ENCODE assay signal across 8 cellular contexts in the genomic region with DNA sequence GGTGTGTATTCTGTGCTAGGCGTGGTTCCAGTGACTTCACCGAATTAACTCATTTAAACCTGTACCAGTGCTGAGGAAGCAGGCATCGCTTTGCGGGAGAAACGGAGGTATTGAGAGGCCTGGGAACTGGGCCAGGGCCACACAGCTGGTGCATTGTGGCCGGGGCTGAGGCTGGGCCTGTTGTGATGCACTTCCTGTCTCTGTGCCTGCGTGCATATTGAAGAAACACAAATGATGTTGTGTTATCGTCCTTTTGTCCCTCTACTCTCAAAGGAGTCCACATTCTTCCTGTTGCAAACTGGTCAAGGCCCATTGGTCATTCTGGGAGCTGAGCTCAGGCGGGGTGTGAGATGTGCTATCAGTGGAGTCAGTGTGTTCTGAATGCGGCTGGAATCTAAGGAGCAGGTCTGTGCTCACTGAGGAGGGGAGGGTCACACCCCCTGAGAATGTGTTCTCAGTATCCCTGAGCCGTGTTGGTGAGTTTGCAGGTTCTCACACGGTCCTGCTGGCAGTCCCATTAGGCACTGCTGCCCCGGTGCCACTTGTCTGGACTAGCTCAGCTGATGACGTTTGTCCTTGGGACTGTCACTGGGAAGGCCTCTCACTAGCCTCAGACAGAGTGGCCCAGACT.
DNase-seq lines count a peak whose midpoint lies in the region; ATAC-seq and TF ChIP-seq lines count a peak whose summit lies in the region.

No MANE protein-coding gene starts in this region.

- no peak overlapping the region for H3K4me3 ChIP-seq in CD4-positive, alpha-beta memory T cell (ENCODE audit: low read length in 2 of 2)
- H3K4me3 ChIP-seq in GM23248: no peak overlapping the region
- H3K4me3 ChIP-seq in SJSA1: no peak overlapping the region
- H3K4me3 ChIP-seq in urinary bladder (ENCODE audit: low read depth, low read length): no peak overlapping the region
- no peak overlapping the region for H3K4me3 ChIP-seq in PC-3 (ENCODE audit: low read length)

- peaks cover 19 to 30% of the 10 kb centered on the region in 2 donors for H3K36me3 Mint-ChIP-seq in CD4-positive, alpha-beta memory T cell

- no peaks in the 10 kb centered on the region for H3K9me3 ChIP-seq in CD4-positive, alpha-beta memory T cell (ENCODE audit: control insufficient read depth in 1 of 2, low read length in 2 of 2)
- H3K9me3 ChIP-seq in GM23248 (ENCODE audit: low read depth) (no peaks in the 10 kb centered on the region), SJSA1 (replicated peaks) (no peaks in the 10 kb centered on the region), PC-3 (ENCODE audit: low read length) (no peaks in the 10 kb centered on the region)

- H3K4me1 Mint-ChIP-seq in CD4-positive, alpha-beta memory T cell: peaks cover 52 to 87% (median 72%) of the 10 kb centered on the region in 4 donors

- in situ Hi-C loops in GM23248 (cut with MboI): no loop called here

- no peak for TF ChIP-seq CTCF in PC-3 (conservative IDR thresholded peaks at IDR 0.05; ENCODE audit: low read depth, low read length)

- peaks cover 0 to 1% (median 0%) of the 10 kb centered on the region in 8 donors for H3K9me3 Mint-ChIP-seq in CD4-positive, alpha-beta memory T cell

- H4K20me1 ChIP-seq in GM23248 (ENCODE audit: insufficient read depth) (peaks cover 18% of the 10 kb centered on the region), PC-3 (ENCODE audit: low read length) (0 out of 2 replicates have a peak, but pooled peaks cover 5% of the 10 kb centered on the region)

- H3K27me3 ChIP-seq in CD4-positive, alpha-beta memory T cell (ENCODE audit: insufficient read depth, low read length): no peaks in the 10 kb centered on the region
- H3K27me3 ChIP-seq in GM23248 (replicated peaks; ENCODE audit: insufficient read depth): no peaks in the 10 kb centered on the region
- H3K27me3 ChIP-seq in SJSA1 (replicated peaks): no peaks in the 10 kb centered on the region
- no peaks in the 10 kb centered on the region for H3K27me3 ChIP-seq in PC-3 (ENCODE audit: low read length)

- H3K9ac ChIP-seq in GM23248: no peak overlapping the region
- H3K9ac ChIP-seq in PC-3 (ENCODE audit: low read length): no peak overlapping the region

- no peaks in the 10 kb centered on the region for H3K36me3 ChIP-seq in CD4-positive, alpha-beta memory T cell (ENCODE audit: insufficient read depth, low read length)
- H3K36me3 ChIP-seq in GM23248 (ENCODE audit: low read depth) (no peaks in the 10 kb centered on the region), SJSA1 (peaks cover 80% of the 10 kb centered on the region), urinary bladder (ENCODE audit: insufficient read depth) (no peaks in the 10 kb centered on the region), PC-3 (ENCODE audit: low read depth, low read length) (no peaks in the 10 kb centered on the region)

- H3K79me2 ChIP-seq in GM23248 (ENCODE audit: insufficient read depth) (peaks cover 100% of the 10 kb centered on the region), PC-3 (ENCODE audit: low read length) (peaks cover 67% of the 10 kb centered on the region)

- POLR2A ChIA-PET in CD4-positive, alpha-beta memory T cell (lab: Charles Lee; ENCODE audit: partially characterized antibody): interaction anchor here (0.8 to 3.1 kb wide), 3 partner anchors 12 to 38 kb away, joined by 3 to 16 read pairs (median 3); no protein-coding TSS in a partner anchor
- POLR2A ChIA-PET in PC-3 (lab: Charles Lee; ENCODE audit: unreplicated experiment): interaction anchor here (0.5 kb wide), 1 partner anchor 19 kb away, joined by 3 read pairs; no protein-coding TSS in a partner anchor

- no peak for ATAC-seq in PC-3

- WGBS in GM23248 (ENCODE audit: low coverage in 1 of 2, low lambda C conversion rate in 2 of 2, missing lambda C conversion rate in 2 of 2), 2 experiments: 76 to 77% methylated on average over 14 of the region's 14 CpGs
- 54% methylated on average over 14 of the region's 14 CpGs for WGBS in urinary bladder

- H3K9me2 ChIP-seq in GM23248 (ENCODE audit: insufficient read depth) (no peaks in the 10 kb centered on the region), PC-3 (replicated peaks; ENCODE audit: low read length) (no peaks in the 10 kb centered on the region)

- H2AFZ ChIP-seq in GM23248 (no peak overlapping the region), PC-3 (ENCODE audit: low read length) (no peak overlapping the region)

- H3K27ac Mint-ChIP-seq in CD4-positive, alpha-beta memory T cell: peak overlapping the region; percentile 89 to 100 (median 99)

- no peaks in the 10 kb centered on the region for H3K27me3 Mint-ChIP-seq in CD4-positive, alpha-beta memory T cell

- intact Hi-C loops in CD4-positive, alpha-beta memory T cell (cut with micrococcal nuclease): loop anchor here (1.0 kb wide), 1 partner anchor 12 kb away; no protein-coding TSS in a partner anchor
- intact Hi-C loops in PC-3 (cut with micrococcal nuclease): no loop called here

- H3K4me1 ChIP-seq in CD4-positive, alpha-beta memory T cell (ENCODE audit: insufficient read depth, low read length): peaks cover 75% of the 10 kb centered on the region
- no peaks in the 10 kb centered on the region for H3K4me1 ChIP-seq in GM23248 (ENCODE audit: insufficient read depth)
- H3K4me1 ChIP-seq in SJSA1 (replicated peaks): peaks cover 27% of the 10 kb centered on the region
- H3K4me1 ChIP-seq in urinary bladder (ENCODE audit: insufficient read depth): peaks cover 1% of the 10 kb centered on the region
- 0 out of 2 replicates have a peak, but pooled peaks cover 3% of the 10 kb centered on the region for H3K4me1 ChIP-seq in PC-3 (ENCODE audit: insufficient read depth, low read length)

- H3K4me3 Mint-ChIP-seq in CD4-positive, alpha-beta memory T cell: peak overlapping the region in 7 of 8 donors; percentile 36 to 84 (median 81)

- H3K4me2 ChIP-seq in GM23248 (ENCODE audit: unreplicated experiment) (no peak overlapping the region), PC-3 (ENCODE audit: low read length) (no peak overlapping the region)

- no peaks in the 10 kb centered on the region for H3F3A ChIP-seq in GM23248 (ENCODE audit: insufficient read depth)
- no peaks in the 10 kb centered on the region for H3F3A ChIP-seq in PC-3 (ENCODE audit: low read length, unreplicated experiment)

- peak; percentile 78 to 86 (median 84) for DNase-seq in CD4-positive, alpha-beta memory T cell
- no peak for DNase-seq in GM23248
- peak; percentile 96 to 98 for DNase-seq in SJSA1 (ENCODE audit: low read depth in 1 of 2, low spot score in 2 of 2)
- peak; percentile 73 for DNase-seq in midbrain (lab: John Stamatoyannopoulos, UW)
- DNase-seq in AML-193 (lab: John Stamatoyannopoulos, UW): no peak
- DNase-seq in PC-3: no peak

- peak overlapping the region; percentile 72 for H3K27ac ChIP-seq in CD4-positive, alpha-beta memory T cell (ENCODE audit: low read depth, low read length)
- peak overlapping the region; percentile 33; the same call in 1 of the 2 replicates for H3K27ac ChIP-seq in GM23248
- peak overlapping the region; percentile 69 for H3K27ac ChIP-seq in SJSA1
- H3K27ac ChIP-seq in cingulate gyrus (ENCODE audit: low read depth, low read length): peak overlapping the region; percentile 83
- H3K27ac ChIP-seq in urinary bladder (ENCODE audit: low read depth): peak overlapping the region; percentile 65
- no peak overlapping the region for H3K27ac ChIP-seq in PC-3 (ENCODE audit: low read length)

- CTCF ChIA-PET in CD4-positive, alpha-beta memory T cell (lab: Charles Lee; ENCODE audit: partially characterized antibody): interaction anchor here (1.2 to 1.4 kb wide), 3 partner anchors 10 to 47 kb away, joined by 3 to 4 read pairs (median 3); no protein-coding TSS in a partner anchor
- CTCF ChIA-PET in PC-3 (lab: Charles Lee): no interaction called here

- no TSS peak for BruUV-seq in PC-3 (replicated peaks; lab: Mats Ljungman, UMichigan)

Comparison
In these comparisons a context has a peak if more than half of its experiments do, and no peak if none do; other contexts are left out.
1. DNase-seq: peak in CD4-positive, alpha-beta memory T cell (5 of 5), SJSA1 (2 of 2) and midbrain (single experiment); none in GM23248 (single experiment), AML-193 (0 of 2) and PC-3 (single experiment).